ENCODE assay signal across 34 cellular contexts in genomic region chr12:122174155-122174845, GRCh38. TPM values are rescaled to one million over a fixed set of nuclear protein-coding genes. Genes with fewer than 3 reads are reported as not detected.
DNase-seq lines count a peak whose midpoint lies in the region; ATAC-seq and TF ChIP-seq lines count a peak whose summit lies in the region.
"Had no signal": no experiment of that assay in that cellular context is flagged by ENCODE, and none has a peak within 500 bp of the region (broad histone marks: within the 10 kb centered on the region; RNA-seq: fewer than 3 reads in every experiment).

TSS of gene IL31 (minus strand) at chr12:122174221. CDS start at chr12:122174172, 49 bp downstream.

- no peak for ATAC-seq in HG03135 (IDR thresholded peaks at IDR 0.05; ENCODE audit: unreplicated experiment)
- ATAC-seq: CD8-positive, alpha-beta T cell; foreskin keratinocyte; heart right ventricle had no signal

- no peak for TF ChIP-seq EP300 in esophagus muscularis mucosa (IDR thresholded peaks at IDR 0.05)

- no peak within 1 kb of the TSS for H3K27ac ChIP-seq in esophagus muscularis mucosa (replicated peaks in 1 of 4)
- H3K27ac ChIP-seq: esophagus squamous epithelium, foreskin keratinocyte, heart right ventricle, right atrium auricular region, stomach, uterus had no signal

- TF ChIP-seq POLR2A in esophagus muscularis mucosa (IDR thresholded peaks at IDR 0.05; ENCODE audit: low read depth) = no peak

- H3K4me1 ChIP-seq in esophagus muscularis mucosa = no peaks in the 10 kb centered on the region
- H3K4me1 ChIP-seq: esophagus squamous epithelium, foreskin keratinocyte, heart right ventricle, right atrium auricular region, stomach, uterus had no signal

- no peak within 1 kb of the TSS for H3K4me3 ChIP-seq in esophagus muscularis mucosa
- H3K4me3 ChIP-seq: esophagus squamous epithelium, heart right ventricle, right atrium auricular region, smooth muscle cell, stomach, uterus had no signal

- H3K9me3 ChIP-seq in esophagus muscularis mucosa = no peaks in the 10 kb centered on the region
- H3K9me3 ChIP-seq: esophagus squamous epithelium, heart right ventricle, right atrium auricular region, stomach, uterus had no signal

- H3K36me3 ChIP-seq in esophagus muscularis mucosa = no peaks in the 10 kb centered on the region
- H3K36me3 ChIP-seq: esophagus squamous epithelium, heart right ventricle, right atrium auricular region, stomach, uterus had no signal

- 93% methylated on average over 17 of the region's 17 CpGs for WGBS in esophagus muscularis mucosa

- no peak for TF ChIP-seq CTCF in esophagus muscularis mucosa (IDR thresholded peaks at IDR 0.05)

- H3K27me3 ChIP-seq in esophagus muscularis mucosa = peaks cover 0 to 16% (median 0%) of the 10 kb centered on the region in 4 donors
- H3K27me3 ChIP-seq: right atrium auricular region, uterus had no signal

- DNase-seq in activated CD4-positive, alpha-beta T cell treated with anti-CD3 and anti-CD28 coated beads, Interleukin-2, amount 50 U/mL, for 48 hours = peak; percentile 17 to 41
- DNase-seq in activated CD4-positive, alpha-beta T cell treated with anti-CD3 and anti-CD28 coated beads for 1 hour = no peak
- DNase-seq in stimulated activated naive CD4-positive, alpha-beta T cell treated with Interleukin-2 at 50 U/mL for 16 hours (lab: John Stamatoyannopoulos, UW) = peak; percentile 17
- no peak for DNase-seq in stimulated activated naive CD4-positive, alpha-beta T cell (lab: John Stamatoyannopoulos, UW)
- DNase-seq in esophagus muscularis mucosa (ENCODE audit: extremely low spot score) (peak; percentile 86), glomerular visceral epithelial cell (ENCODE audit: extremely low spot score) (no peak), iPS-NIHi11 (ENCODE audit: low spot score) (no peak)
- DNase-seq: activated CD4-positive, alpha-beta T cell treated with anti-CD3 and anti-CD28 coated beads, Interleukin-2, amount 50 U/mL, for 4 hours; activated naive CD4-positive, alpha-beta T cell treated with anti-CD3 and anti-CD28 coated beads, Interleukin-2, amount 50 U/mL, for 16 hours; amygdala; CD8-positive, alpha-beta T cell; esophagus squamous epithelium; foreskin keratinocyte; GOT3; heart right ventricle; HFFc6; NCI-H1436 treated with DMSO at 0.1 percent for 48 hours; NCI-H446; NCI-H82; stomach; T-helper 9 cell; uterus had no signal

- intact Hi-C loops in esophagus muscularis mucosa (cut with DNase I) = no loop called here

RNA-seq across cellular contexts. Expression of gene IL31, which starts in this region (rescaled TPM):
- not detected for total RNA-seq in esophagus muscularis mucosa
- total RNA-seq: A673; B cell; CD8-positive, alpha-beta T cell; cerebellum; dermis microvascular lymphatic vessel endothelial cell; esophagus squamous epithelium; foreskin keratinocyte; heart right ventricle; HFFc6; kidney epithelial cell; LHCN-M2; liver; mesenteric fat pad; myocyte; right atrium auricular region; smooth muscle cell; stomach; uterus had no signal

Comparison
In these comparisons a context has a peak if more than half of its experiments do, and no peak if none do; other contexts are left out.
1. DNase-seq: peak in activated CD4-positive, alpha-beta T cell treated with anti-CD3 and anti-CD28 coated beads, Interleukin-2, amount 50 U/mL, for 48 hours (2 of 2) and stimulated activated naive CD4-positive, alpha-beta T cell treated with Interleukin-2 at 50 U/mL for 16 hours (single experiment); none in activated CD4-positive, alpha-beta T cell treated with anti-CD3 and anti-CD28 coated beads for 1 hour (single experiment), stimulated activated naive CD4-positive, alpha-beta T cell (0 of 6), glomerular visceral epithelial cell (single experiment) and iPS-NIHi11 (single experiment).
2. Peak in DNase-seq in esophagus muscularis mucosa; RNA of the gene not detected or under 1 TPM.